ENCODE assay signal across 1 cellular context in genomic region chr3:39149498-39150169, GRCh38.
TF ChIP-seq lines count a peak whose summit lies in the region.

No MANE protein-coding gene starts in this region.

TF ChIP-seq in H1, 55 proteins besides CTCF, POLR2A, EP300 and RAD21:
- TF ChIP-seq SAP30 (IDR thresholded peaks at IDR 0.05; ENCODE audit: insufficient read depth, insufficient replicate concordance, low read length), result no peak
- TF ChIP-seq BRCA1 (IDR thresholded peaks at IDR 0.05; ENCODE audit: low read depth, low read length), result no peak
- TF ChIP-seq RNF2 (IDR thresholded peaks at IDR 0.05; ENCODE audit: borderline replicate concordance, low read depth, low read length, missing control alignments, poor library complexity, severe bottlenecking), result no peak
- TF ChIP-seq PHF8 (conservative IDR thresholded peaks at IDR 0.05; ENCODE audit: low read depth, low read length), result no peak
- no peak for TF ChIP-seq SIX5 (IDR thresholded peaks at IDR 0.05; ENCODE audit: low read depth, low read length)
- TF ChIP-seq NRF1 (IDR thresholded peaks at IDR 0.05; ENCODE audit: low read depth, low read length), result no peak
- no peak for TF ChIP-seq CBX8 (IDR thresholded peaks at IDR 0.05; ENCODE audit: borderline replicate concordance, low read depth, low read length)
